In the genomic region with DNA sequence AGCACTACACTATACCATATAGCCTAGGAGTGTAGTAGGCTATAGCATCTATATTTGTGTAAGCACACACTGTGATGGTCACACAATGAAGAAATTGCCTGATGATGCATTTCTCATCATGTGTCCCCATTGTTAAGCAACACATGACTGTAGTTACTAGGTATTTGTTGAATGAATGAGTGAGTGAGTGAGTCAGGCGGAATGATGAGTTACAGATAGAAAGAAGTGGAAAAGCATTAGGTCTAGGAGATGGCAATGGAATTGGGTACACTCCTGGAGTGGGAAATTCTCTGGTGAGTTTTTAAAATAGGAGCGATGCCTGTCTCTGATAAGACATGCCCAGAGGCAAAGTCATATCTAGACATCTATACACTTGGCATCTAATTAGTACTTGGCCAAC, we compare ENCODE assay signal across 25 cellular contexts.
DNase-seq lines count a peak whose midpoint lies in the region; ATAC-seq, FAIRE-seq and TF ChIP-seq lines count a peak whose summit lies in the region.
"Had no signal": no experiment of that assay in that cellular context is flagged by ENCODE, and none has a peak within 500 bp of the region (broad histone marks: within the 10 kb centered on the region; RNA-seq: fewer than 3 reads in every experiment).

No MANE protein-coding gene starts in this region.

- H3K36me3 ChIP-seq in kidney (ENCODE audit: control insufficient read depth in 1 of 2, insufficient read depth in 2 of 2, low read length in 2 of 2): no peaks in the 10 kb centered on the region
- H3K36me3 ChIP-seq: ascending aorta, BE2C, upper lobe of left lung had no signal

- no peak overlapping the region for H3K27ac ChIP-seq in foreskin keratinocyte
- H3K27ac ChIP-seq in kidney (ENCODE audit: low read depth in 2 of 2, low read length in 2 of 2): no peak overlapping the region
- H3K27ac ChIP-seq: A549, ascending aorta, upper lobe of left lung, VCaP had no signal

- H3K9me3 ChIP-seq in kidney (ENCODE audit: control insufficient read depth in 1 of 2, low read length in 2 of 2): no peaks in the 10 kb centered on the region
- H3K9me3 ChIP-seq: A549, ascending aorta, BE2C, upper lobe of left lung had no signal

- H3K9ac ChIP-seq in kidney (ENCODE audit: low read length in 2 of 2): no peak overlapping the region

- CTCF ChIA-PET in activated CD8-positive, alpha-beta T cell treated with anti-CD3 and anti-CD28 coated beads, Interleukin-2, amount 10 ng/mL, durations not matched to agents 7 days and 5 days (lab: Charles Lee): no interaction called here

- H3K27me3 ChIP-seq in foreskin keratinocyte: peaks cover 6% of the 10 kb centered on the region
- H3K27me3 ChIP-seq: BE2C, upper lobe of left lung had no signal

- H3K4me3 Mint-ChIP-seq in activated CD8-positive, alpha-beta T cell treated with anti-CD3 and anti-CD28 coated beads, Interleukin-2, amount 10 ng/mL, durations not matched to agents 7 days and 5 days: no peak overlapping the region
- H3K4me3 Mint-ChIP-seq: activated naive CD8-positive, alpha-beta T cell; T-helper 2 cell treated with Interferon-gamma antibody and Interleukin-4, amounts not matched to agents 5 μg/mL and 100 μg/mL, for 36 hours had no signal

- intact Hi-C loops in kidney (cut with DNase I): no loop called here

- POLR2A ChIA-PET in activated CD8-positive, alpha-beta T cell treated with anti-CD3 and anti-CD28 coated beads, Interleukin-2, amount 10 ng/mL, durations not matched to agents 7 days and 5 days (lab: Charles Lee): no interaction called here

- H3K4me1 Mint-ChIP-seq in activated CD8-positive, alpha-beta T cell treated with anti-CD3 and anti-CD28 coated beads, Interleukin-2, amount 10 ng/mL, durations not matched to agents 7 days and 5 days (ENCODE audit: low read depth): no peaks in the 10 kb centered on the region

- DNase-seq in AG08395 (ENCODE audit: low spot score) (peak; percentile 51), HS-5 (ENCODE audit: low read depth) (peak; percentile 32), astrocyte of the hippocampus (ENCODE audit: low read depth, low spot score) (peak; percentile 34), foreskin keratinocyte (peak; percentile 19 to 39), kidney (no peak)
- DNase-seq in activated CD8-positive, alpha-beta T cell treated with anti-CD3 and anti-CD28 coated beads, Interleukin-2, amount 10 ng/mL, durations not matched to agents 7 days and 5 days: no peak
- DNase-seq in stimulated activated CD4-positive, alpha-beta T cell treated with anti-CD3 and anti-CD28 coated beads, Interleukin-15, amount 100 ng/mL, for 24 hours: no peak
- DNase-seq: activated CD8-positive, alpha-beta memory T cell treated with anti-CD3 and anti-CD28 coated beads, Interleukin-2, amount 50 U/mL, for 4 hours; BE2C; erythroblast; GOT3; NCI-H1105 treated with DMSO at 0.1 percent for 48 hours; NCI-H2081; NCI-H345; NCI-H774; upper lobe of left lung had no signal

- TF ChIP-seq CTCF in foreskin keratinocyte (conservative IDR thresholded peaks at IDR 0.05) (no peak), kidney (IDR thresholded peaks at IDR 0.05; ENCODE audit: borderline replicate concordance, extremely low read depth, insufficient read depth) (no peak)

- ATAC-seq in foreskin keratinocyte (peak; percentile 43), HG02885 (IDR thresholded peaks at IDR 0.05; ENCODE audit: poor library complexity, unreplicated experiment) (no peak)
- no peak for ATAC-seq in activated CD8-positive, alpha-beta T cell treated with anti-CD3 and anti-CD28 coated beads, Interleukin-2, amount 10 ng/mL, durations not matched to agents 7 days and 5 days
- ATAC-seq: A549, GM12878, Right ventricle myocardium inferior had no signal

- H3K4me1 ChIP-seq in foreskin keratinocyte (no peaks in the 10 kb centered on the region), kidney (ENCODE audit: control insufficient read depth in 1 of 2, insufficient read depth in 1 of 2, low read depth in 1 of 2, low read length in 2 of 2) (no peaks in the 10 kb centered on the region)
- H3K4me1 ChIP-seq: A549, ascending aorta, BE2C had no signal

- H3K27ac Mint-ChIP-seq in activated CD8-positive, alpha-beta T cell treated with anti-CD3 and anti-CD28 coated beads, Interleukin-2, amount 10 ng/mL, durations not matched to agents 7 days and 5 days: no peak overlapping the region
- H3K27ac Mint-ChIP-seq: activated naive CD8-positive, alpha-beta T cell; progenitor cell of endocrine pancreas; T-helper 2 cell treated with Interferon-gamma antibody and Interleukin-4, amounts not matched to agents 5 μg/mL and 100 μg/mL, for 36 hours had no signal

- H3K27me3 Mint-ChIP-seq in activated CD8-positive, alpha-beta T cell treated with anti-CD3 and anti-CD28 coated beads, Interleukin-2, amount 10 ng/mL, durations not matched to agents 7 days and 5 days (ENCODE audit: low read depth): no peaks in the 10 kb centered on the region

- no peaks in the 10 kb centered on the region for H3K9me3 Mint-ChIP-seq in activated CD8-positive, alpha-beta T cell treated with anti-CD3 and anti-CD28 coated beads, Interleukin-2, amount 10 ng/mL, durations not matched to agents 7 days and 5 days (ENCODE audit: insufficient read depth)
- H3K9me3 Mint-ChIP-seq: T-helper 2 cell treated with Interferon-gamma antibody and Interleukin-4, amounts not matched to agents 5 μg/mL and 100 μg/mL, for 36 hours had no signal

- no peaks in the 10 kb centered on the region for H3K36me3 Mint-ChIP-seq in activated CD8-positive, alpha-beta T cell treated with anti-CD3 and anti-CD28 coated beads, Interleukin-2, amount 10 ng/mL, durations not matched to agents 7 days and 5 days (ENCODE audit: low read depth)
- H3K36me3 Mint-ChIP-seq: activated naive CD8-positive, alpha-beta T cell had no signal

- no peak for FAIRE-seq in kidney (lab: Jason Lieb, UNC)
- FAIRE-seq: A549, GM12878 had no signal

- no peak overlapping the region for H3K4me3 ChIP-seq in kidney (ENCODE audit: low read length in 2 of 2)
- H3K4me3 ChIP-seq: A549, ascending aorta, GM12878, upper lobe of left lung had no signal

Comparison
In these comparisons a context has a peak if more than half of its experiments do, and no peak if none do; other contexts are left out.
1. DNase-seq: peak in AG08395 (single experiment), HS-5 (single experiment), astrocyte of the hippocampus (single experiment) and foreskin keratinocyte (2 of 2); none in kidney (single experiment), activated CD8-positive, alpha-beta T cell treated with anti-CD3 and anti-CD28 coated beads, Interleukin-2, amount 10 ng/mL, durations not matched to agents 7 days and 5 days (single experiment) and stimulated activated CD4-positive, alpha-beta T cell treated with anti-CD3 and anti-CD28 coated beads, Interleukin-15, amount 100 ng/mL, for 24 hours (single experiment).